ENCODE assay signal across 10 cellular contexts in genomic region chr4:56653461-56654237, GRCh38. TPM values are rescaled to one million over a fixed set of nuclear protein-coding genes. Genes with fewer than 3 reads are reported as not detected.
A peak's percentile ranks its signal among the peaks of the same experiment; 100 is the strongest.
DNase-seq lines count a peak whose midpoint lies in the region; ATAC-seq and TF ChIP-seq lines count a peak whose summit lies in the region.
"Had no signal": no experiment of that assay in that cellular context is flagged by ENCODE, and none has a peak within 500 bp of the region (broad histone marks: within the 10 kb centered on the region; RNA-seq: fewer than 3 reads in every experiment).

No MANE protein-coding gene starts in this region.

- peak; percentile 48 for DNase-seq in stimulated activated CD4-positive, alpha-beta T cell treated with anti-CD3 and anti-CD28 coated beads, Interleukin-15, amount 100 ng/mL, for 24 hours
- DNase-seq in stimulated activated CD4-positive, alpha-beta T cell treated with anti-CD3 and anti-CD28 coated beads, Interleukin-4, amount 100 ng/mL, for 4 hours = no peak
- DNase-seq in activated CD8-positive, alpha-beta T cell treated with anti-CD3 and anti-CD28 coated beads for 36 hours = peak; percentile 67
- DNase-seq in left kidney (ENCODE audit: low read depth, low spot score) = peak; percentile 3
- no peak for DNase-seq in upper lobe of right lung
- no peak for DNase-seq in occipital lobe (lab: John Stamatoyannopoulos, UW)
- no peak for DNase-seq in GM13977 (ENCODE audit: low spot score)
- DNase-seq: HCEC 1CT, NCI-H446 treated with DMSO at 0.1 percent for 48 hours had no signal

- peaks cover 27% of the 10 kb centered on the region for H3K36me3 Mint-ChIP-seq in activated CD8-positive, alpha-beta T cell treated with anti-CD3 and anti-CD28 coated beads for 36 hours (ENCODE audit: low read depth)

- peaks cover 18% of the 10 kb centered on the region for H3K36me3 ChIP-seq in upper lobe of right lung

- CTCF ChIA-PET in activated CD8-positive, alpha-beta T cell treated with anti-CD3 and anti-CD28 coated beads for 36 hours (lab: Charles Lee) = interaction anchor here (0.9 kb wide), 1 partner anchor 28 kb away, joined by 3 read pairs; the partner anchor contains the start of gene HOPX

- peaks cover 26% of the 10 kb centered on the region for H3K27me3 ChIP-seq in upper lobe of right lung

- peak overlapping the region; percentile 82 for H3K27ac Mint-ChIP-seq in activated CD8-positive, alpha-beta T cell treated with anti-CD3 and anti-CD28 coated beads for 36 hours

- peaks cover 2% of the 10 kb centered on the region for H3K9me3 Mint-ChIP-seq in activated CD8-positive, alpha-beta T cell treated with anti-CD3 and anti-CD28 coated beads for 36 hours

- H3K4me3 Mint-ChIP-seq in activated CD8-positive, alpha-beta T cell treated with anti-CD3 and anti-CD28 coated beads for 36 hours = peak overlapping the region; percentile 84

- POLR2A ChIA-PET in activated CD8-positive, alpha-beta T cell treated with anti-CD3 and anti-CD28 coated beads for 36 hours (lab: Charles Lee) = interaction anchor here (1.3 kb wide), 1 partner anchor 325 kb away, joined by 3 read pairs; the partner anchor contains the start of gene POLR2B

- H3K4me3 ChIP-seq in upper lobe of right lung = no peak overlapping the region

- TF ChIP-seq CTCF in activated CD8-positive, alpha-beta T cell treated with anti-CD3 and anti-CD28 coated beads for 36 hours (IDR thresholded peaks at IDR 0.05) = no peak
- TF ChIP-seq CTCF in upper lobe of right lung (IDR thresholded peaks at IDR 0.05) (no peak), GM13977 (IDR thresholded peaks at IDR 0.05; ENCODE audit: extremely low read depth, insufficient read depth, missing control alignments) (no peak)

- peaks cover 16% of the 10 kb centered on the region for H3K27me3 Mint-ChIP-seq in activated CD8-positive, alpha-beta T cell treated with anti-CD3 and anti-CD28 coated beads for 36 hours

- H3K9me3 ChIP-seq in upper lobe of right lung = no peaks in the 10 kb centered on the region

- ATAC-seq in activated CD8-positive, alpha-beta T cell treated with anti-CD3 and anti-CD28 coated beads for 36 hours = peak; percentile 14
- ATAC-seq in upper lobe of right lung (peak; percentile 18), GM21423 (IDR thresholded peaks at IDR 0.05; ENCODE audit: unreplicated experiment) (no peak)

- peak overlapping the region; percentile 2 for H3K27ac ChIP-seq in upper lobe of right lung

- peaks cover 29% of the 10 kb centered on the region for H3K4me1 ChIP-seq in upper lobe of right lung

- peaks cover 75% of the 10 kb centered on the region for H3K4me1 Mint-ChIP-seq in activated CD8-positive, alpha-beta T cell treated with anti-CD3 and anti-CD28 coated beads for 36 hours (ENCODE audit: low read depth)

- intact Hi-C loops in activated CD8-positive, alpha-beta T cell treated with anti-CD3 and anti-CD28 coated beads for 36 hours (cut with micrococcal nuclease) = no loop called here
- intact Hi-C loops in upper lobe of right lung (cut with DNase I) = no loop called here

- in situ Hi-C loops in GM13977 (cut with MboI; ENCODE audit: low pct_unique_long_range_greater_than_20kb, low sequenced_read_pairs, unreplicated experiment) = no loop called here

RNA-seq across cellular contexts. Expression of gene HOPX, which starts 27.4 kb away (rescaled TPM):
- total RNA-seq in activated CD8-positive, alpha-beta T cell treated with anti-CD3 and anti-CD28 coated beads for 36 hours = 10 to 100 TPM; 55.8 to 58.7 TPM
- total RNA-seq in upper lobe of right lung (520 TPM), occipital lobe (79.2 TPM)

Comparison
In these comparisons a context has a peak if more than half of its experiments do, and no peak if none do; other contexts are left out.
1. DNase-seq: peak in stimulated activated CD4-positive, alpha-beta T cell treated with anti-CD3 and anti-CD28 coated beads, Interleukin-15, amount 100 ng/mL, for 24 hours (single experiment), activated CD8-positive, alpha-beta T cell treated with anti-CD3 and anti-CD28 coated beads for 36 hours (single experiment) and left kidney (single experiment); none in stimulated activated CD4-positive, alpha-beta T cell treated with anti-CD3 and anti-CD28 coated beads, Interleukin-4, amount 100 ng/mL, for 4 hours (0 of 2), upper lobe of right lung (single experiment), occipital lobe (single experiment) and GM13977 (single experiment).